Comparison of ENCODE assay signal across 26 cellular contexts in genomic region chr21:35147439-35147838, GRCh38.
DNase-seq lines count a peak whose midpoint lies in the region; ATAC-seq, FAIRE-seq and TF ChIP-seq lines count a peak whose summit lies in the region.
"Had no signal": no experiment of that assay in that cellular context is flagged by ENCODE, and none has a peak within 500 bp of the region (broad histone marks: within the 10 kb centered on the region; RNA-seq: fewer than 3 reads in every experiment).

No MANE protein-coding gene starts in this region.

- H3K9ac ChIP-seq in PC-3 (ENCODE audit: low read length) (peak overlapping the region; percentile 18; the same call in 1 of the 2 replicates), mammary epithelial cell (ENCODE audit: insufficient read depth, low read length) (peak overlapping the region; percentile 87), keratinocyte (ENCODE audit: control insufficient read depth, extremely low read depth, insufficient read depth, low read length) (peak overlapping the region; percentile 72)
- H3K9ac ChIP-seq: BLaER1 had no signal

- no peaks in the 10 kb centered on the region for H3K9me2 ChIP-seq in PC-3 (replicated peaks; ENCODE audit: low read length)

- TF ChIP-seq CTCF in PC-3 (conservative IDR thresholded peaks at IDR 0.05; ENCODE audit: low read depth, low read length) (no peak), mammary epithelial cell (conservative IDR thresholded peaks at IDR 0.05 in 1 of 2, IDR thresholded peaks at IDR 0.05 in 1 of 2; ENCODE audit: extremely low read depth in 1 of 2, insufficient read depth in 1 of 2, low read depth in 1 of 2, low read length in 2 of 2) (no peak), keratinocyte (optimal IDR thresholded peaks at IDR 0.05 in 1 of 3, IDR thresholded peaks at IDR 0.05 in 1 of 3, conservative IDR thresholded peaks at IDR 0.05 in 1 of 3; ENCODE audit: extremely low read depth in 1 of 3, insufficient read depth in 2 of 3, low read length in 3 of 3) (no peak), right atrium auricular region (IDR thresholded peaks at IDR 0.05) (no peak)
- no peak for TF ChIP-seq CTCF in CD4-positive, alpha-beta T cell (IDR thresholded peaks at IDR 0.05)

- BruUV-seq in PC-3 (replicated peaks; lab: Mats Ljungman, UMichigan) (no TSS peak), mammary epithelial cell (replicated peaks; lab: Mats Ljungman, UMichigan) (no TSS peak)

- H3K36me3 Mint-ChIP-seq in CD4-positive, alpha-beta T cell (ENCODE audit: low read depth), result no peaks in the 10 kb centered on the region
- peaks cover 0 to 3% (median 0%) of the 10 kb centered on the region in 3 donors for H3K36me3 Mint-ChIP-seq in naive thymus-derived CD8-positive, alpha-beta T cell

- intact Hi-C loops in PC-3 (cut with micrococcal nuclease), result loop anchor here (5.0 kb wide), 1 partner anchor 255 kb away; no protein-coding TSS in a partner anchor
- intact Hi-C loops in mammary epithelial cell (cut with micrococcal nuclease), result loop anchor here (1.0 to 2.0 kb wide), 4 partner anchors 8 to 100 kb away; no protein-coding TSS in a partner anchor
- intact Hi-C loops in CD4-positive, alpha-beta T cell (cut with DNase I, micrococcal nuclease), result no loop called here

- no peak overlapping the region for H3K27ac Mint-ChIP-seq in CD4-positive, alpha-beta T cell
- H3K27ac Mint-ChIP-seq in naive thymus-derived CD8-positive, alpha-beta T cell, result no peak overlapping the region
- H3K27ac Mint-ChIP-seq: CD4-positive, CD25-positive, alpha-beta regulatory T cell; T-cell had no signal

- no peaks in the 10 kb centered on the region for H3K27me3 Mint-ChIP-seq in CD4-positive, alpha-beta T cell
- no peaks in the 10 kb centered on the region for H3K27me3 Mint-ChIP-seq in naive thymus-derived CD8-positive, alpha-beta T cell

- no peaks in the 10 kb centered on the region for H4K20me1 ChIP-seq in PC-3 (ENCODE audit: low read length)
- no peaks in the 10 kb centered on the region for H4K20me1 ChIP-seq in mammary epithelial cell (ENCODE audit: insufficient read depth, low read length)
- no peaks in the 10 kb centered on the region for H4K20me1 ChIP-seq in keratinocyte (ENCODE audit: control insufficient read depth, extremely low read depth, insufficient read depth, low read length)
- H4K20me1 ChIP-seq: BLaER1 had no signal

- POLR2A ChIA-PET in PC-3 (lab: Charles Lee; ENCODE audit: unreplicated experiment), result interaction anchor here (0.7 kb wide), 1 partner anchor 76 kb away, joined by 11 read pairs; no protein-coding TSS in a partner anchor
- POLR2A ChIA-PET in CD4-positive, alpha-beta T cell (lab: Charles Lee), result interaction anchor here (1.0 kb wide), 1 partner anchor 9 kb away, joined by 3 read pairs; no protein-coding TSS in a partner anchor
- POLR2A ChIA-PET in naive thymus-derived CD8-positive, alpha-beta T cell (lab: Charles Lee), result no interaction called here

- in situ Hi-C loops in mammary epithelial cell (cut with MboI; ENCODE audit: low sequenced_read_pairs in 2 of 2), result loop anchor here in 1 of 2 donors (10.0 kb wide), 1 partner anchor 247 kb away; no protein-coding TSS in a partner anchor

- FAIRE-seq in keratinocyte (lab: Jason Lieb, UNC), result peak; percentile 67
- FAIRE-seq: A204.1, GM12878, H1, HepG2 had no signal

- H3K79me2 ChIP-seq in PC-3 (ENCODE audit: low read length) (no peaks in the 10 kb centered on the region), mammary epithelial cell (ENCODE audit: insufficient read depth, low read length) (peaks cover 4% of the 10 kb centered on the region), keratinocyte (ENCODE audit: control insufficient read depth, insufficient read depth, low read length) (no peaks in the 10 kb centered on the region)

- H3K4me3 Mint-ChIP-seq in CD4-positive, alpha-beta T cell, result no peak overlapping the region
- no peak overlapping the region for H3K4me3 Mint-ChIP-seq in naive thymus-derived CD8-positive, alpha-beta T cell
- H3K4me3 Mint-ChIP-seq: CD4-positive, CD25-positive, alpha-beta regulatory T cell; T-cell had no signal

- H3K4me1 ChIP-seq in PC-3 (ENCODE audit: insufficient read depth, low read length) (peaks cover 62% of the 10 kb centered on the region), mammary epithelial cell (ENCODE audit: insufficient read depth, low read length) (peaks cover 70% of the 10 kb centered on the region), keratinocyte (ENCODE audit: control insufficient read depth, extremely low read depth, insufficient read depth, low read length) (peaks cover 72% of the 10 kb centered on the region), right atrium auricular region (no peaks in the 10 kb centered on the region)

- peak; percentile 73 for ATAC-seq in PC-3
- no peak for ATAC-seq in CD4-positive, alpha-beta T cell (ENCODE audit: poor library complexity)
- no peak for ATAC-seq in naive thymus-derived CD8-positive, alpha-beta T cell
- ATAC-seq: GM12878, HepG2, T-cell had no signal

- no peaks in the 10 kb centered on the region for H3K9me3 Mint-ChIP-seq in CD4-positive, alpha-beta T cell
- H3K9me3 Mint-ChIP-seq in naive thymus-derived CD8-positive, alpha-beta T cell, result peaks cover 0 to 8% (median 0%) of the 10 kb centered on the region in 9 donors

- peaks cover 4% of the 10 kb centered on the region for H3F3A ChIP-seq in PC-3 (ENCODE audit: low read length, unreplicated experiment)

- peak overlapping the region; percentile 50 for H3K4me2 ChIP-seq in PC-3 (ENCODE audit: low read length)
- H3K4me2 ChIP-seq in mammary epithelial cell (ENCODE audit: insufficient read depth, low read depth, low read length), result peak overlapping the region; percentile 68
- peak overlapping the region; percentile 49 for H3K4me2 ChIP-seq in keratinocyte (ENCODE audit: control insufficient read depth, extremely low read depth, insufficient read depth, low read depth, low read length)
- H3K4me2 ChIP-seq: BLaER1 had no signal

- H3K27ac ChIP-seq in PC-3 (ENCODE audit: low read length), result peak overlapping the region; percentile 72
- peak overlapping the region; percentile 99 for H3K27ac ChIP-seq in mammary epithelial cell (ENCODE audit: insufficient read depth, low read depth, low read length)
- peak overlapping the region; percentile 74 for H3K27ac ChIP-seq in keratinocyte (ENCODE audit: control insufficient read depth, insufficient read depth, low read length)
- no peak overlapping the region for H3K27ac ChIP-seq in CD4-positive, alpha-beta T cell (ENCODE audit: low read depth, low read length)
- H3K27ac ChIP-seq in right atrium auricular region, result no peak overlapping the region
- H3K27ac ChIP-seq: BLaER1 had no signal

- H3K27me3 ChIP-seq in PC-3 (ENCODE audit: low read length) (no peaks in the 10 kb centered on the region), mammary epithelial cell (ENCODE audit: insufficient read depth, low read length) (no peaks in the 10 kb centered on the region), keratinocyte (ENCODE audit: control insufficient read depth, extremely low read depth, insufficient read depth, low read length) (no peaks in the 10 kb centered on the region), right atrium auricular region (no peaks in the 10 kb centered on the region)
- no peaks in the 10 kb centered on the region for H3K27me3 ChIP-seq in CD4-positive, alpha-beta T cell (ENCODE audit: control insufficient read depth, insufficient read depth, low read length)
- H3K27me3 ChIP-seq: BLaER1 had no signal

- peak overlapping the region; percentile 9 for H2AFZ ChIP-seq in PC-3 (ENCODE audit: low read length)
- H2AFZ ChIP-seq in mammary epithelial cell (ENCODE audit: low read depth, low read length), result no peak overlapping the region
- no peak overlapping the region for H2AFZ ChIP-seq in keratinocyte (ENCODE audit: control insufficient read depth, low read length)

- CTCF ChIA-PET in PC-3 (lab: Charles Lee) (no interaction called here), mammary epithelial cell (lab: Charles Lee; ENCODE audit: low non-redundant PET) (interaction anchor here (1.0 kb wide), 1 partner anchor 540 kb away, joined by 10 read pairs; no protein-coding TSS in a partner anchor)
- CTCF ChIA-PET in CD4-positive, alpha-beta T cell (lab: Charles Lee), result no interaction called here

- no peaks in the 10 kb centered on the region for H3K9me1 ChIP-seq in keratinocyte (ENCODE audit: control insufficient read depth, extremely low read depth, insufficient read depth, low read length)

- H3K9me3 ChIP-seq in PC-3 (ENCODE audit: low read length) (no peaks in the 10 kb centered on the region), mammary epithelial cell (replicated peaks; ENCODE audit: insufficient read depth, low read length) (no peaks in the 10 kb centered on the region), keratinocyte (ENCODE audit: control insufficient read depth, low read depth, low read length) (no peaks in the 10 kb centered on the region), right atrium auricular region (no peaks in the 10 kb centered on the region)
- no peaks in the 10 kb centered on the region for H3K9me3 ChIP-seq in CD4-positive, alpha-beta T cell (ENCODE audit: control insufficient read depth, low read length)
- H3K9me3 ChIP-seq: BLaER1 had no signal

- dilution Hi-C loops in mammary epithelial cell (cut with HindIII; ENCODE audit: low sequenced_read_pairs), result no loop called here
- dilution Hi-C loops in keratinocyte (cut with MboI; ENCODE audit: extremely low pct_ligation_motif_present, low sequenced_read_pairs), result no loop called here

- peaks cover 3% of the 10 kb centered on the region; the same call in 1 of the 2 replicates for H3K36me3 ChIP-seq in PC-3 (ENCODE audit: low read depth, low read length)
- no peaks in the 10 kb centered on the region for H3K36me3 ChIP-seq in mammary epithelial cell (ENCODE audit: insufficient read depth, low read length)
- H3K36me3 ChIP-seq in keratinocyte (ENCODE audit: control insufficient read depth in 2 of 2, extremely low read depth in 1 of 2, insufficient read depth in 2 of 2, low read length in 2 of 2), result no peaks in the 10 kb centered on the region
- no peaks in the 10 kb centered on the region for H3K36me3 ChIP-seq in right atrium auricular region
- H3K36me3 ChIP-seq: BLaER1 had no signal

- H3K4me3 ChIP-seq in PC-3 (ENCODE audit: low read length) (0 out of 2 replicates have a peak overlapping the region, but pooled peaks have one; percentile 1), mammary epithelial cell (replicated peaks in 1 of 3; ENCODE audit: insufficient read depth in 1 of 3, low read depth in 2 of 3, low read length in 3 of 3) (no peak overlapping the region), keratinocyte (ENCODE audit: control insufficient read depth in 2 of 3, extremely low read depth in 1 of 3, insufficient read depth in 2 of 3, low read depth in 1 of 3, low read length in 3 of 3) (no peak overlapping the region), right atrium auricular region (no peak overlapping the region)
- H3K4me3 ChIP-seq: BLaER1, GM12878 had no signal

- H3K4me1 Mint-ChIP-seq in CD4-positive, alpha-beta T cell (ENCODE audit: low read depth), result peaks cover 16% of the 10 kb centered on the region
- peaks cover 2 to 13% (median 10%) of the 10 kb centered on the region in 4 donors for H3K4me1 Mint-ChIP-seq in naive thymus-derived CD8-positive, alpha-beta T cell

- DNase-seq in COLO829 (ENCODE audit: low spot score) (peak; percentile 28), PC-3 (peak; percentile 86), mammary epithelial cell (peak; percentile 96), keratinocyte (ENCODE audit: low read depth, low spot score) (peak; percentile 79), right atrium auricular region (ENCODE audit: low spot score) (no peak), NOMO-1 treated with dmso at 0.1 percent for 144 hours (lab: John Stamatoyannopoulos, UW; ENCODE audit: unreplicated experiment) (no peak)
- DNase-seq in CD4-positive, alpha-beta T cell, result no peak
- DNase-seq in naive thymus-derived CD8-positive, alpha-beta T cell, result no peak
- DNase-seq: CD4-positive, CD25-positive, alpha-beta regulatory T cell; COR-L47; GDM1; HCEC 1CT; Karpas-422; MV-4-11; NCI-H1105; NCI-H1436 treated with DMSO at 0.1 percent for 48 hours; NCI-H2029; NCI-H2227 treated with DMSO at 0.1 percent for 48 hours; NCI-H69; Right ventricle myocardium superior; T-cell had no signal

- 2% methylated on average over 3 of the region's 4 CpGs for WGBS in mammary epithelial cell (ENCODE audit: low coverage, missing lambda C conversion rate)

Comparison
In these comparisons a context has a peak if more than half of its experiments do, and no peak if none do; other contexts are left out.
1. DNase-seq: peak in COLO829 (single experiment), PC-3 (single experiment), mammary epithelial cell (single experiment) and keratinocyte (single experiment); none in CD4-positive, alpha-beta T cell (0 of 10), naive thymus-derived CD8-positive, alpha-beta T cell (0 of 10), right atrium auricular region (single experiment) and NOMO-1 treated with dmso at 0.1 percent for 144 hours (single experiment).
2. H3K27ac ChIP-seq: peak in PC-3 (single experiment), mammary epithelial cell (single experiment) and keratinocyte (single experiment); none in CD4-positive, alpha-beta T cell (single experiment) and right atrium auricular region (0 of 2).
3. H3K9ac ChIP-seq: peak in every context shown above with its lines; median percentile 87 in mammary epithelial cell; 72 in keratinocyte; 18 in PC-3.
4. intact Hi-C loops: an anchor here in PC-3 (5.0 kb wide) and mammary epithelial cell (1.0 to 2.0 kb wide); none called in CD4-positive, alpha-beta T cell.
5. Peak in every context shown above with its lines, with median percentiles within 50 percentile points of each other: H3K4me2 ChIP-seq.